Comparison of ENCODE assay signal across 23 cellular contexts in genomic region chr15:90381515-90381914, GRCh38. TPM values are rescaled to one million over a fixed set of nuclear protein-coding genes. Genes with fewer than 3 reads are reported as not detected.
DNase-seq lines count a peak whose midpoint lies in the region; ATAC-seq, FAIRE-seq and TF ChIP-seq lines count a peak whose summit lies in the region.
"Had no signal": no experiment of that assay in that cellular context is flagged by ENCODE, and none has a peak within 500 bp of the region (broad histone marks: within the 10 kb centered on the region; RNA-seq: fewer than 3 reads in every experiment).

No MANE protein-coding gene starts in this region.

- peaks cover 2% of the 10 kb centered on the region for H3K4me1 Mint-ChIP-seq in type B pancreatic cell (ENCODE audit: unreplicated experiment)

- H3K36me3 ChIP-seq in BLaER1 = peaks cover 11% of the 10 kb centered on the region; the same call in 1 of the 2 replicates
- H3K36me3 ChIP-seq in GM12878 (ENCODE audit: control insufficient read depth in 2 of 2, insufficient read depth in 2 of 2, low read length in 1 of 2) = no peaks in the 10 kb centered on the region
- H3K36me3 ChIP-seq: BE2C had no signal

- H3K36me3 Mint-ChIP-seq in type B pancreatic cell = no peaks in the 10 kb centered on the region

- H3K4me2 ChIP-seq in BLaER1 = peak overlapping the region; percentile 68; the same call in 1 of the 2 replicates
- no peak overlapping the region for H3K4me2 ChIP-seq in GM12878 (ENCODE audit: control insufficient read depth, insufficient read depth)
- H3K4me2 ChIP-seq: A549 had no signal

- H3K9me3 Mint-ChIP-seq in type B pancreatic cell = peaks cover 5% of the 10 kb centered on the region

- H3K9ac ChIP-seq in BLaER1 = no peak overlapping the region
- H3K9ac ChIP-seq in GM12878 (ENCODE audit: control insufficient read depth, insufficient read depth, low read length) = no peak overlapping the region
- H3K9ac ChIP-seq: GM23248 had no signal

- no TSS peak for BruUV-seq in GM12878 (replicated peaks; lab: Mats Ljungman, UMichigan)

- no peak for TF ChIP-seq RAD21 in GM12878 (IDR thresholded peaks at IDR 0.05; ENCODE audit: insufficient read depth, low read depth, low read length)

- H4K20me1 ChIP-seq in BLaER1 = no peaks in the 10 kb centered on the region
- no peaks in the 10 kb centered on the region for H4K20me1 ChIP-seq in GM12878 (ENCODE audit: control insufficient read depth, insufficient read depth)

- H3K9me3 ChIP-seq in BLaER1 (peaks cover 37% of the 10 kb centered on the region), GM12878 (replicated peaks; ENCODE audit: control insufficient read depth, insufficient read depth, low read length) (peaks cover 14% of the 10 kb centered on the region)
- H3K9me3 ChIP-seq: BE2C had no signal

- POLR2A ChIA-PET in GM12878 (lab: Charles Lee) = no interaction called here

- TF ChIP-seq POLR2A in GM12891 (IDR thresholded peaks at IDR 0.05; ENCODE audit: low read depth, low read length) = no peak
- no peak for TF ChIP-seq POLR2A in GM12878 (IDR thresholded peaks at IDR 0.05; ENCODE audit: low read depth, low read length)

- in situ Hi-C loops in GM12878 (cut with MboI) (no loop called here), G401 (cut with HindIII; ENCODE audit: low sequenced_read_pairs) (loop anchor here (5.0 kb wide), 1 partner anchor 34 kb away; no protein-coding TSS in a partner anchor)

- no peak overlapping the region for H3K4me3 Mint-ChIP-seq in type B pancreatic cell
- H3K4me3 Mint-ChIP-seq: CD4-positive, alpha-beta T cell; CD8-positive, alpha-beta memory T cell had no signal

- H3K27ac Mint-ChIP-seq in type B pancreatic cell = peak overlapping the region; percentile 48
- H3K27ac Mint-ChIP-seq: CD4-positive, alpha-beta T cell; CD8-positive, alpha-beta memory T cell had no signal

- H3K27ac ChIP-seq in BLaER1 (no peak overlapping the region), GM12878 (ENCODE audit: control insufficient read depth, insufficient read depth) (no peak overlapping the region)
- H3K27ac ChIP-seq: A549, GM23248 had no signal

- DNase-seq in GM12891 (ENCODE audit: insufficient read length, low spot score) (no peak), GM12878 (ENCODE audit: low read depth, low spot score) (no peak), type B pancreatic cell (ENCODE audit: extremely low spot score, unreplicated experiment) (no peak), G401 (ENCODE audit: low spot score) (no peak), NCI-H82 treated with DMSO at 0.1 percent for 48 hours (lab: John Stamatoyannopoulos, UW; ENCODE audit: unreplicated experiment) (no peak), C1 segment of cervical spinal cord (lab: John Stamatoyannopoulos, UW) (no peak)
- DNase-seq: 8988T; ACHN; AML-193; BE2C; CD4-positive, alpha-beta T cell; CD8-positive, alpha-beta memory T cell; DMS 273 treated with DMSO at 0.1 percent for 48 hours; DMS79 treated with DMSO at 0.1 percent for 48 hours; GM23248; H7; HCEC 1CT had no signal

- FAIRE-seq in GM12891 (lab: Jason Lieb, UNC) = no peak
- FAIRE-seq in GM12878 (lab: Jason Lieb, UNC) = no peak
- FAIRE-seq: A549, D721Med, G401.6, GM18507, H1 had no signal

- no peak overlapping the region for H2AFZ ChIP-seq in GM12878 (ENCODE audit: control insufficient read depth, low read depth, low read length)
- H2AFZ ChIP-seq: GM23248 had no signal

- CTCF ChIA-PET in GM12878 (lab: Yijun Ruan, JAX) = interaction anchor here (0.9 to 1.3 kb wide), 2 partner anchors 10 to 14 kb away, joined by 3 to 4 read pairs; no protein-coding TSS in a partner anchor

- SMC1A ChIA-PET in GM12878 (lab: Charles Lee; ENCODE audit: uncharacterized antibody, unreplicated experiment) = interaction anchor here (0.7 to 1.7 kb wide), 4 partner anchors 19 to 100 kb away, joined by 3 to 7 read pairs (median 3); no protein-coding TSS in a partner anchor

- TF ChIP-seq CTCF in GM12878 (IDR thresholded peaks at IDR 0.05 in 2 of 3, conservative IDR thresholded peaks at IDR 0.05 in 1 of 3; ENCODE audit: control insufficient read depth in 2 of 3, extremely low read depth in 1 of 3, insufficient read depth in 1 of 3, low read depth in 3 of 3, low read length in 3 of 3) (no peak), type B pancreatic cell (conservative IDR thresholded peaks at IDR 0.05) (no peak)

- RAD21 ChIA-PET in GM12878 (lab: Charles Lee; ENCODE audit: unreplicated experiment) = interaction anchor here (0.9 to 1.0 kb wide), 2 partner anchors 7 to 19 kb away, joined by 3 read pairs; no protein-coding TSS in a partner anchor

- no peaks in the 10 kb centered on the region for H3K27me3 Mint-ChIP-seq in type B pancreatic cell
- H3K27me3 Mint-ChIP-seq: CD4-positive, alpha-beta T cell; CD8-positive, alpha-beta memory T cell had no signal

- intact Hi-C loops in GM12878 (cut with micrococcal nuclease; ENCODE audit: unreplicated experiment) = no loop called here

- TF ChIP-seq EP300 in GM12878 (IDR thresholded peaks at IDR 0.05; ENCODE audit: borderline replicate concordance in 1 of 2, control insufficient read depth in 1 of 2, low read depth in 2 of 2, low read length in 2 of 2) = no peak

- H3K79me2 ChIP-seq in GM12878 (ENCODE audit: control insufficient read depth, insufficient read depth, low read length) = no peaks in the 10 kb centered on the region

- ATAC-seq in GM12878 = no peak
- ATAC-seq: A549 had no signal

- H3K4me3 ChIP-seq in BLaER1 (no peak overlapping the region), GM12878 (no peak overlapping the region)
- H3K4me3 ChIP-seq: A549, GM23248 had no signal

- H3K4me1 ChIP-seq in BLaER1 (peaks cover 46% of the 10 kb centered on the region), GM12878 (ENCODE audit: control insufficient read depth, insufficient read depth, low read length) (peaks cover 5% of the 10 kb centered on the region; the same call in 1 of the 2 replicates)
- H3K4me1 ChIP-seq: A549, BE2C had no signal

- H3K27me3 ChIP-seq in BLaER1 = no peaks in the 10 kb centered on the region
- H3K27me3 ChIP-seq in GM12878 (replicated peaks in 1 of 2; ENCODE audit: control insufficient read depth in 2 of 2, insufficient read depth in 2 of 2, low read length in 1 of 2) = no peaks in the 10 kb centered on the region
- H3K27me3 ChIP-seq: BE2C had no signal

TF ChIP-seq in GM12891, 5 proteins besides CTCF, POLR2A, EP300 and RAD21:
- TF ChIP-seq TAF1 (IDR thresholded peaks at IDR 0.05; ENCODE audit: low read depth, low read length) = no peak
- TF ChIP-seq SPI1 (IDR thresholded peaks at IDR 0.05; ENCODE audit: low read depth, low read length) = peak; percentile 55
- TF ChIP-seq PAX5 (IDR thresholded peaks at IDR 0.05; ENCODE audit: insufficient read depth, low read length, severe bottlenecking) = no peak
- no peak for TF ChIP-seq POLR2AphosphoS5 (IDR thresholded peaks at IDR 0.05; ENCODE audit: low read depth, low read length)
- no peak for TF ChIP-seq POU2F2 (IDR thresholded peaks at IDR 0.05; ENCODE audit: low read depth, low read length)
TF ChIP-seq in GM12891: peak in this region for 1.

TF ChIP-seq in GM12878, 131 proteins besides CTCF, POLR2A, EP300 and RAD21:
- peak; percentile 29; the same call in 1 of the 2 replicates for TF ChIP-seq SPI1 (IDR thresholded peaks at IDR 0.05; ENCODE audit: borderline replicate concordance, insufficient read depth, low read depth, low read length)
- TF ChIP-seq IKZF1 (conservative IDR thresholded peaks at IDR 0.05) = no peak
- no peak for TF ChIP-seq TCF12 (IDR thresholded peaks at IDR 0.05; ENCODE audit: low read depth, low read length)
TF ChIP-seq in GM12878: peak in this region for 1.

RNA-seq across cellular contexts. Expression of gene IQGAP1, which starts 6.5 kb away (rescaled TPM):
- polyA plus RNA-seq in GM12891 (2012; ENCODE audit: low read depth, missing spikeins) = 73.8 TPM
- total RNA-seq in GM12878 (2013; cell fraction: nucleolus; rRNA removed) = 229 and 246 TPM in 2 replicates
- total RNA-seq in GM12878 (2014; rRNA removed) (124 and 140 TPM in 2 replicates), GM12878 (2014; rRNA removed; fragmentation: Illumina TruSeq; extraction: Trizol) (222 and 234 TPM in 2 replicates), GM12878 (2021) (118 and 122 TPM in 2 replicates), type B pancreatic cell (ENCODE audit: low replicate concordance) (80.4 and 131 TPM in 2 replicates)
- polyA plus RNA-seq in GM12878 (2011; ENCODE audit: low read depth) = 52.6 TPM
- polyA plus RNA-seq in GM12878 (2011; rRNA removed) (110 and 149 TPM in 2 replicates), GM12878 (2014; fragmentation: Illumina TruSeq; extraction: Trizol) (250 and 338 TPM in 2 replicates), GM12878 (2014; fragmentation: Nextera tagmentation; extraction: Ambion mirVana) (10 to 100 TPM; 65.2 to 66.6 TPM), GM12878 (2014; rRNA removed) (96.6 and 115 TPM in 2 replicates), GM12878 (2016; fragmentation: Nextera tagmentation; extraction: Ambion mirVana) (100 to 1,000 TPM in 1 of 2 experiments, 10 to 100 TPM in 1; 99.6 to 103 TPM)
- 45.3 and 51.0 TPM in 2 replicates for polyA plus RNA-seq in GM12878 (2011; cell fraction: cytosol; rRNA removed)
- 114 and 372 TPM in 2 replicates for polyA plus RNA-seq in GM12878 (2011; cell fraction: nucleus; rRNA removed)
- polyA plus RNA-seq in GM12878 (2012) = 61.3 and 79.2 TPM in 2 replicates
- polyA minus RNA-seq in GM12878 (2011; rRNA and poly(A)+ RNA removed) = 168 and 218 TPM in 2 replicates
- 52.7 and 66.6 TPM in 2 replicates for polyA minus RNA-seq in GM12878 (2011; cell fraction: cytosol; rRNA and poly(A)+ RNA removed)
- polyA minus RNA-seq in GM12878 (2011; cell fraction: nucleus; rRNA and poly(A)+ RNA removed) = 106 and 330 TPM in 2 replicates
- 52.7 and 55.2 TPM in 2 replicates for total RNA-seq in G401 (2014; rRNA removed; shearing (Covaris generic))

RNA-seq across cellular contexts. Expression of gene ZNF774, which starts 29.4 kb away (rescaled TPM):
- 0.55 TPM for polyA plus RNA-seq in GM12891 (2012; ENCODE audit: low read depth, missing spikeins)
- total RNA-seq in GM12878 (2013; cell fraction: nucleolus; rRNA removed) = 6.5 and 7.0 TPM in 2 replicates
- 1.5 and 1.7 TPM in 2 replicates for total RNA-seq in GM12878 (2014; rRNA removed)
- total RNA-seq in GM12878 (2014; rRNA removed; fragmentation: Illumina TruSeq; extraction: Trizol) = 1.7 and 2.3 TPM in 2 replicates
- total RNA-seq in GM12878 (2021) = 1.7 TPM in 2 replicates
- 1.1 TPM for polyA plus RNA-seq in GM12878 (2011; ENCODE audit: low read depth)
- 0.87 and 0.98 TPM in 2 replicates for polyA plus RNA-seq in GM12878 (2011; rRNA removed)
- 0.51 and 0.59 TPM in 2 replicates for polyA plus RNA-seq in GM12878 (2011; cell fraction: cytosol; rRNA removed)
- 0.80 and 0.91 TPM in 2 replicates for polyA plus RNA-seq in GM12878 (2011; cell fraction: nucleus; rRNA removed)
- polyA plus RNA-seq in GM12878 (2012) = 0.62 and 0.86 TPM in 2 replicates
- 2.0 and 2.4 TPM in 2 replicates for polyA plus RNA-seq in GM12878 (2014; fragmentation: Illumina TruSeq; extraction: Trizol)
- polyA plus RNA-seq in GM12878 (2014; fragmentation: Nextera tagmentation; extraction: Ambion mirVana) = under 1 TPM; 0.35 to 0.40 TPM
- 2.2 and 2.5 TPM in 2 replicates for polyA plus RNA-seq in GM12878 (2014; rRNA removed)
- polyA plus RNA-seq in GM12878 (2016; fragmentation: Nextera tagmentation; extraction: Ambion mirVana) = 1 to 10 TPM in 1 of 2 experiments, under 1 TPM in 1; 0.54 to 1.8 TPM
- polyA minus RNA-seq in GM12878 (2011; rRNA and poly(A)+ RNA removed) = 0.46 and 1.2 TPM in 2 replicates
- 0.52 TPM in 1 of 2 replicates, not detected in the other for polyA minus RNA-seq in GM12878 (2011; cell fraction: cytosol; rRNA and poly(A)+ RNA removed)
- polyA minus RNA-seq in GM12878 (2011; cell fraction: nucleus; rRNA and poly(A)+ RNA removed) = 0.73 and 1.1 TPM in 2 replicates
- 4.8 and 5.5 TPM in 2 replicates for total RNA-seq in type B pancreatic cell (ENCODE audit: low replicate concordance)
- total RNA-seq in G401 (2014; rRNA removed; shearing (Covaris generic)) = 0.27 and 0.62 TPM in 2 replicates
- polyA plus RNA-seq: CD8-positive, alpha-beta memory T cell had no signal
